1 cellular context compared by ENCODE assay signal in genomic region chr3:36923981-36924747, GRCh38.
TF ChIP-seq lines count a peak whose summit lies in the region.

No MANE protein-coding gene starts in this region.

TF ChIP-seq in H1, 55 proteins besides CTCF, POLR2A, EP300 and RAD21 (continued from another document):
- TF ChIP-seq CHD7 (IDR thresholded peaks at IDR 0.05; ENCODE audit: insufficient replicate concordance, low read length) = no peak
- no peak for TF ChIP-seq RBBP5 (IDR thresholded peaks at IDR 0.05; ENCODE audit: borderline replicate concordance, low read depth, low read length)
- no peak for TF ChIP-seq CHD2 (IDR thresholded peaks at IDR 0.05; ENCODE audit: low read length)
- TF ChIP-seq POLR2AphosphoS5 (IDR thresholded peaks at IDR 0.05; ENCODE audit: low read depth, low read length) = no peak
- TF ChIP-seq HDAC6 (IDR thresholded peaks at IDR 0.05; ENCODE audit: low read depth, low read length) = no peak
TF ChIP-seq in H1: peak in this region for 0.
